36 cellular contexts compared by ENCODE assay signal in the genomic region with DNA sequence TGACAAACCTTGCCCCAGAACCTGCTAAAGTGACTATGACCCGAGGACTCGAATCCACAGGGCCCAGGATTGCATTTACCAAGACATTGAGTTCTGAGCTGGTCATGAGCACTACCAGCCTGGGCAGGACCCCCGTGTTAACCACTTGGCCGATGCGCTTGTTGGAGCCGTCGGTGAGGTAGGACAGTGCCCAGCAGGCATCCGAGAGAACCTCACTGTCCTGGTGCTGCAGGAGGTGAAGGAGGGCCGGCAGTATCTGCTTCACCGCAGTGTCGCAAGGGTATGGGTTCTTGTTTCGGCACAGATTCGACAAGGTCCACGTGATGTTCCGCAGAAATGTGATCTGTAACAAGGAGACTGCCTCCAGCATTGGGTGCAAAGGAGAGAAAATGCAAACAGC. TPM values are rescaled to one million over a fixed set of nuclear protein-coding genes. Genes with fewer than 3 reads are reported as not detected.
"Had no signal": no experiment of that assay in that cellular context is flagged by ENCODE, and none has a peak within 500 bp of the region (broad histone marks: within the 10 kb centered on the region; RNA-seq: fewer than 3 reads in every experiment).

No MANE protein-coding gene starts in this region.

- H3K27me3 ChIP-seq: adrenal gland, body of pancreas, brain microvascular endothelial cell, breast epithelium had no signal

- DNase-seq: activated B cell treated with CpG ODN at 0.5 μM for 24 hours; activated CD4-positive, alpha-beta memory T cell treated with anti-CD3 and anti-CD28 coated beads for 36 hours; activated CD4-positive, alpha-beta T cell treated with anti-CD3 and anti-CD28 coated beads for 4 hours; activated CD4-positive, alpha-beta T cell treated with anti-CD3 and anti-CD28 coated beads, Interleukin-2, amount 10 ng/mL, durations not matched to agents 24 days and 14 days; activated CD4-positive, alpha-beta T cell treated with anti-CD3 and anti-CD28 coated beads, Interleukin-2, amount 50 U/mL, for 1 hour; activated CD4-positive, alpha-beta T cell treated with anti-CD3 and anti-CD28 coated beads, Interleukin-2, amount 50 U/mL, for 4 hours; activated CD4-positive, CD25-positive, alpha-beta regulatory T cell treated with anti-CD3 and anti-CD28 coated beads, Interleukin-2, amount 50 U/mL, for 72 hours; activated CD8-positive, alpha-beta memory T cell treated with anti-CD3 and anti-CD28 coated beads, Interleukin-2, amount 50 U/mL, for 4 hours; activated CD8-positive, alpha-beta T cell treated with anti-CD3 and anti-CD28 coated beads for 36 hours; activated effector memory CD4-positive, alpha-beta T cell treated with anti-CD3 and anti-CD28 coated beads, Interleukin-2, amount 50 U/mL, for 16 hours; activated gamma-delta T cell treated with Interleukin-2 at 50 U/mL for 16 hours; activated naive CD4-positive, alpha-beta T cell; activated naive CD4-positive, alpha-beta T cell treated with anti-CD3 and anti-CD28 coated beads for 36 hours; activated naive CD4-positive, alpha-beta T cell treated with anti-CD3 and anti-CD28 coated beads, Interleukin-2, amount 50 U/mL, for 16 hours; activated naive CD8-positive, alpha-beta T cell treated with anti-CD3 and anti-CD28 coated beads for 36 hours; activated T-cell treated with anti-CD3 and anti-CD28 coated beads for 4 hours; activated T-cell treated with anti-CD3 and anti-CD28 coated beads, Interleukin-2, amount 50 U/mL, for 1 hour; activated T-cell treated with anti-CD3 and anti-CD28 coated beads, Interleukin-2, amount 50 U/mL, for 4 hours; activated T-cell treated with anti-CD3 and anti-CD28 coated beads, Interleukin-2, amount 50 U/mL, for 72 hours; adrenal gland; amniotic stem cell; aorta; body of pancreas; brain microvascular endothelial cell; caudate nucleus; cerebellar nuclear complex; T-helper 1 cell; T-helper 2 cell; T-helper 9 cell; WERI-Rb-1 had no signal

- ATAC-seq: activated CD8-positive, alpha-beta T cell treated with anti-CD3 and anti-CD28 coated beads for 36 hours; activated naive CD4-positive, alpha-beta T cell treated with anti-CD3 and anti-CD28 coated beads, Interleukin-2, amount 50 U/mL, for 72 hours; activated T-cell treated with anti-CD3 and anti-CD28 coated beads, Interleukin-2, amount 50 U/mL, for 4 hours; activated T-cell treated with anti-CD3 and anti-CD28 coated beads, Interleukin-2, amount 50 U/mL, for 72 hours; activated T-helper 17 cell treated with anti-CD3 and anti-CD28 coated beads, Interleukin-2, amount 50 U/mL, for 72 hours; body of pancreas had no signal

- H3K27ac ChIP-seq: adrenal gland, body of pancreas, brain microvascular endothelial cell, breast epithelium, WERI-Rb-1 had no signal

- H3K4me1 ChIP-seq: adrenal gland, breast epithelium had no signal

- H3K9me3 ChIP-seq: adrenal gland, body of pancreas, breast epithelium had no signal

- H3K4me3 ChIP-seq: adrenal gland, body of pancreas, breast epithelium had no signal

- H3K36me3 ChIP-seq: adrenal gland, brain microvascular endothelial cell, breast epithelium, WERI-Rb-1 had no signal

RNA-seq across cellular contexts. Expression of a gene that starts 19.7 kb away (rescaled TPM):
- total RNA-seq: activated B cell treated with CpG ODN at 0.5 μM for 24 hours; activated CD4-positive, alpha-beta memory T cell treated with anti-CD3 and anti-CD28 coated beads for 36 hours; activated CD4-positive, alpha-beta T cell treated with anti-CD3 and anti-CD28 coated beads, Interleukin-2, amount 10 ng/mL, durations not matched to agents 24 days and 14 days; activated CD8-positive, alpha-beta memory T cell treated with anti-CD3 and anti-CD28 coated beads for 36 hours; activated naive CD8-positive, alpha-beta T cell treated with anti-CD3 and anti-CD28 coated beads for 36 hours; activated T-cell treated with anti-CD3 and anti-CD28 coated beads, Interleukin-2, amount 50 U/mL, for 4 hours; activated T-helper 1 cell treated with anti-CD3 and anti-CD28 coated beads, Interleukin-12 subunit alpha, Interleukin-12 subunit beta, Interleukin-2, Interleukin-4 antibody, amounts not matched to agents 30 ng/mL and 10 ng/mL and 1 ng/mL, durations not matched to agents 14 hours and 24 hours and 36 hours; activated T-helper 17 cell treated with anti-CD3 and anti-CD28 coated beads, Interleukin-2, amount 50 U/mL, for 72 hours; adrenal gland; aorta; astrocyte had no signal
- polyA plus RNA-seq: aorta had no signal
